Comparison of ENCODE assay signal across 23 cellular contexts in genomic region chr2:64720543-64721325, GRCh38.
DNase-seq lines count a peak whose midpoint lies in the region; ATAC-seq and TF ChIP-seq lines count a peak whose summit lies in the region.
"Had no signal": no experiment of that assay in that cellular context is flagged by ENCODE, and none has a peak within 500 bp of the region (broad histone marks: within the 10 kb centered on the region; RNA-seq: fewer than 3 reads in every experiment).

No MANE protein-coding gene starts in this region.

- no peaks in the 10 kb centered on the region for H3K9me3 ChIP-seq in OCI-LY1 (ENCODE audit: low read length)
- H3K9me3 ChIP-seq in left lung = no peaks in the 10 kb centered on the region
- no peaks in the 10 kb centered on the region for H3K9me3 ChIP-seq in ascending aorta
- H3K9me3 ChIP-seq: SJCRH30, vagina had no signal

- H3K36me3 ChIP-seq in OCI-LY1 (ENCODE audit: insufficient read depth, low read length) (no peaks in the 10 kb centered on the region), left lung (no peaks in the 10 kb centered on the region), ascending aorta (no peaks in the 10 kb centered on the region)
- H3K36me3 ChIP-seq: vagina had no signal

- H2AFZ ChIP-seq in OCI-LY1 (ENCODE audit: low read length) = no peak overlapping the region

- peaks cover 7% of the 10 kb centered on the region for H3K4me1 Mint-ChIP-seq in progenitor cell of endocrine pancreas (ENCODE audit: low read depth)
- H3K4me1 Mint-ChIP-seq in T-helper 2 cell treated with Interferon-gamma antibody and Interleukin-4, amounts not matched to agents 5 μg/mL and 100 μg/mL, for 36 hours (ENCODE audit: low read depth) = peaks cover 26% of the 10 kb centered on the region
- H3K4me1 Mint-ChIP-seq: stimulated activated effector memory CD8-positive, alpha-beta T cell treated with anti-CD3 and anti-CD28 coated beads, Interleukin-12 subunit alpha, Interleukin-12 subunit beta, amount 100 ng/mL, for 72 hours had no signal

- intact Hi-C loops in left lung (cut with DNase I) = no loop called here
- intact Hi-C loops in ascending aorta (cut with DNase I) = no loop called here

- no peak overlapping the region for H3K4me3 Mint-ChIP-seq in progenitor cell of endocrine pancreas (ENCODE audit: low read depth)
- H3K4me3 Mint-ChIP-seq in T-helper 2 cell treated with Interferon-gamma antibody and Interleukin-4, amounts not matched to agents 5 μg/mL and 100 μg/mL, for 36 hours = no peak overlapping the region
- H3K4me3 Mint-ChIP-seq: activated T-cell treated with anti-CD3 and anti-CD28 coated beads, Interleukin-2, amount 50 U/mL, for 24 hours; CD14-positive monocyte; HFFc6; stimulated activated effector memory CD8-positive, alpha-beta T cell treated with anti-CD3 and anti-CD28 coated beads, Interleukin-12 subunit alpha, Interleukin-12 subunit beta, amount 100 ng/mL, for 72 hours had no signal

- H3K27me3 Mint-ChIP-seq in progenitor cell of endocrine pancreas = no peaks in the 10 kb centered on the region
- H3K27me3 Mint-ChIP-seq in T-helper 2 cell treated with Interferon-gamma antibody and Interleukin-4, amounts not matched to agents 5 μg/mL and 100 μg/mL, for 36 hours (ENCODE audit: low read depth) = no peaks in the 10 kb centered on the region
- H3K27me3 Mint-ChIP-seq: activated T-cell treated with anti-CD3 and anti-CD28 coated beads, Interleukin-2, amount 50 U/mL, for 24 hours had no signal

- no peaks in the 10 kb centered on the region for H4K20me1 ChIP-seq in OCI-LY1 (ENCODE audit: insufficient read depth, low read length)

- H3K4me1 ChIP-seq in OCI-LY1 (ENCODE audit: insufficient read depth, low read length, severe bottlenecking) (peaks cover 76% of the 10 kb centered on the region), left lung (peaks cover 0 to 7% of the 10 kb centered on the region in 2 donors), ascending aorta (no peaks in the 10 kb centered on the region)

- TF ChIP-seq CTCF in OCI-LY1 (IDR thresholded peaks at IDR 0.05; ENCODE audit: low read length) = no peak
- no peak for TF ChIP-seq CTCF in left lung (IDR thresholded peaks at IDR 0.05)
- TF ChIP-seq CTCF in progenitor cell of endocrine pancreas (IDR thresholded peaks at IDR 0.05; ENCODE audit: unreplicated experiment) = no peak
- TF ChIP-seq CTCF in ascending aorta (IDR thresholded peaks at IDR 0.05) = no peak

- H3K9me3 Mint-ChIP-seq in progenitor cell of endocrine pancreas (ENCODE audit: low read depth) = no peaks in the 10 kb centered on the region
- H3K9me3 Mint-ChIP-seq in T-helper 2 cell treated with Interferon-gamma antibody and Interleukin-4, amounts not matched to agents 5 μg/mL and 100 μg/mL, for 36 hours = no peaks in the 10 kb centered on the region
- H3K9me3 Mint-ChIP-seq: activated T-cell treated with anti-CD3 and anti-CD28 coated beads, Interleukin-2, amount 50 U/mL, for 24 hours; CD14-positive monocyte; HFFc6; stimulated activated effector memory CD8-positive, alpha-beta T cell treated with anti-CD3 and anti-CD28 coated beads, Interleukin-12 subunit alpha, Interleukin-12 subunit beta, amount 100 ng/mL, for 72 hours had no signal

- ATAC-seq in left lung = peak; percentile 67
- ATAC-seq: stimulated activated effector memory CD8-positive, alpha-beta T cell treated with anti-CD3 and anti-CD28 coated beads, Interleukin-12 subunit alpha, Interleukin-12 subunit beta, amount 100 ng/mL, for 72 hours had no signal

- peak overlapping the region; percentile 18; the same call in 1 of the 2 replicates for H3K9ac ChIP-seq in OCI-LY1 (ENCODE audit: low read length)

- H3F3A ChIP-seq in OCI-LY1 (ENCODE audit: insufficient read depth, low read length) = no peaks in the 10 kb centered on the region

- H3K79me2 ChIP-seq in OCI-LY1 (ENCODE audit: insufficient read depth, low read length) = 0 out of 2 replicates have a peak, but pooled peaks cover 8% of the 10 kb centered on the region

- DNase-seq in CD1c-positive myeloid dendritic cell (ENCODE audit: extremely low spot score) (peak; percentile 21), left lung (no peak), progenitor cell of endocrine pancreas (ENCODE audit: low spot score, unreplicated experiment) (no peak), NCI-H1417 treated with DMSO at 0.1 percent for 48 hours (lab: John Stamatoyannopoulos, UW) (no peak), NCI-H82 treated with DMSO at 0.1 percent for 48 hours (lab: John Stamatoyannopoulos, UW; ENCODE audit: unreplicated experiment) (no peak), ascending aorta (ENCODE audit: low spot score in 2 of 2) (no peak)
- DNase-seq in T-helper 2 cell treated with Interferon-gamma antibody and Interleukin-4, amounts not matched to agents 5 μg/mL and 100 μg/mL, for 36 hours (ENCODE audit: low spot score) = no peak
- DNase-seq: activated T-cell treated with anti-CD3 and anti-CD28 coated beads, Interleukin-2, amount 50 U/mL, for 24 hours; amniotic stem cell; glutamatergic neuron; HFFc6; MM.1S; NCI-H1436; NCI-H446; retina; SJCRH30; stimulated activated CD4-positive, alpha-beta T cell treated with anti-CD3 and anti-CD28 coated beads, Interleukin-2, amount 100 ng/mL, for 48 hours had no signal

- H3K36me3 Mint-ChIP-seq in progenitor cell of endocrine pancreas (ENCODE audit: insufficient read depth) = no peaks in the 10 kb centered on the region
- H3K36me3 Mint-ChIP-seq in T-helper 2 cell treated with Interferon-gamma antibody and Interleukin-4, amounts not matched to agents 5 μg/mL and 100 μg/mL, for 36 hours (ENCODE audit: low read depth) = peaks cover 3% of the 10 kb centered on the region
- H3K36me3 Mint-ChIP-seq: stimulated activated effector memory CD8-positive, alpha-beta T cell treated with anti-CD3 and anti-CD28 coated beads, Interleukin-12 subunit alpha, Interleukin-12 subunit beta, amount 100 ng/mL, for 72 hours had no signal

- H3K27ac ChIP-seq in OCI-LY1 (ENCODE audit: low read depth, low read length, poor library complexity, severe bottlenecking) (peak overlapping the region; percentile 55), left lung (no peak overlapping the region), ascending aorta (no peak overlapping the region)
- H3K27ac ChIP-seq: SJCRH30, vagina had no signal

- H3K9me2 ChIP-seq in OCI-LY1 (ENCODE audit: low read depth, low read length) = no peaks in the 10 kb centered on the region

- H3K4me2 ChIP-seq in OCI-LY1 (ENCODE audit: low read length) = peak overlapping the region; percentile 41
- H3K4me2 ChIP-seq: smooth muscle cell had no signal

- no peak overlapping the region for H3K4me3 ChIP-seq in OCI-LY1 (ENCODE audit: low read depth, low read length, poor library complexity, severe bottlenecking)
- H3K4me3 ChIP-seq in left lung = no peak overlapping the region
- no peak overlapping the region for H3K4me3 ChIP-seq in ascending aorta
- H3K4me3 ChIP-seq: lung, SJCRH30, smooth muscle cell, vagina had no signal

- H3K27me3 ChIP-seq in OCI-LY1 (ENCODE audit: insufficient read depth, low read length) = no peaks in the 10 kb centered on the region
- no peaks in the 10 kb centered on the region for H3K27me3 ChIP-seq in left lung
- no peaks in the 10 kb centered on the region for H3K27me3 ChIP-seq in ascending aorta
- H3K27me3 ChIP-seq: SJCRH30, vagina had no signal

- H3K27ac Mint-ChIP-seq in progenitor cell of endocrine pancreas = peak overlapping the region; percentile 83
- H3K27ac Mint-ChIP-seq in T-helper 2 cell treated with Interferon-gamma antibody and Interleukin-4, amounts not matched to agents 5 μg/mL and 100 μg/mL, for 36 hours = no peak overlapping the region
- H3K27ac Mint-ChIP-seq: activated T-cell treated with anti-CD3 and anti-CD28 coated beads, Interleukin-2, amount 50 U/mL, for 24 hours; HFFc6; stimulated activated effector memory CD8-positive, alpha-beta T cell treated with anti-CD3 and anti-CD28 coated beads, Interleukin-12 subunit alpha, Interleukin-12 subunit beta, amount 100 ng/mL, for 72 hours had no signal
